In the genomic region with DNA sequence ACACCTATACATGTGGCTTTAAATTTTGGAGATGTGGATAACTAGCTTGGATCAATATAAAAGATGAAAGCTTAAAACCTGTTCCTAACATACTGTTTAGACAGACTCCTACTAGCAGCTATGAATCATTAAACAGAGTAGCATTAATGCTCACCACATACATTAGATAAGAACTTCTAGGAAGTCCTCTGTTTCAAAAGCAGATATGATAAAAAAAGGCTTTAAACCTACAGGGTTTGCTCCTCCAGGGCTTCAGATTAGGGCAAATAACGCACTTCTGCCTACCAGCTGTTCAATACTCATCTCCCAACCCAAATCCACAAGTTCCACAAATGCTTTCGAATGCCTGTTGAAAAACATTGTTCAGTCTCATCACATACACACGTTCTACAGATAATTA, we compare ENCODE assay signal across 8 cellular contexts. TPM values are rescaled to one million over a fixed set of nuclear protein-coding genes. Genes with fewer than 3 reads are reported as not detected.
DNase-seq lines count a peak whose midpoint lies in the region; ATAC-seq and TF ChIP-seq lines count a peak whose summit lies in the region.

No MANE protein-coding gene starts in this region.

- no peak for ATAC-seq in heart right ventricle
- no peak for ATAC-seq in activated CD8-positive, alpha-beta T cell treated with anti-CD3 and anti-CD28 coated beads, Interleukin-2, amount 10 ng/mL, durations not matched to agents 7 days and 5 days
- no peak for ATAC-seq in GM21825 (IDR thresholded peaks at IDR 0.05; ENCODE audit: unreplicated experiment)

- H3K9me3 ChIP-seq in heart right ventricle (no peaks in the 10 kb centered on the region), suprapubic skin (no peaks in the 10 kb centered on the region)

- peak overlapping the region in 7 of 10 donors; percentile 27 to 97 (median 94) for H3K27ac ChIP-seq in heart right ventricle
- peak overlapping the region; percentile 94 for H3K27ac ChIP-seq in suprapubic skin

- H3K27me3 ChIP-seq in heart right ventricle (no peaks in the 10 kb centered on the region), suprapubic skin (no peaks in the 10 kb centered on the region)

- 9 to 11% methylated on average over 3 of the region's 3 CpGs for WGBS in heart right ventricle, 2 donors
- 4% methylated on average over 3 of the region's 3 CpGs for WGBS in suprapubic skin

- TF ChIP-seq EP300 in suprapubic skin (IDR thresholded peaks at IDR 0.05): no peak

- intact Hi-C loops in heart right ventricle (cut with DNase I) (loop anchor here in 6 of 10 donors (2.0 to 10.0 kb wide), 6 partner anchors 34 to 170 kb away; a partner anchor contains a TSS), cardiac septum (cut with DNase I) (loop anchor here (5.0 kb wide), 2 partner anchors 41 to 151 kb away; a partner anchor contains a TSS)

- POLR2A ChIA-PET in activated CD8-positive, alpha-beta T cell treated with anti-CD3 and anti-CD28 coated beads, Interleukin-2, amount 10 ng/mL, durations not matched to agents 7 days and 5 days (lab: Charles Lee): interaction anchor here (1.1 to 4.5 kb wide), 5 partner anchors 11 to 388 kb away, joined by 4 to 20 read pairs (median 5); a partner anchor contains a TSS

- H3K36me3 Mint-ChIP-seq in activated CD8-positive, alpha-beta T cell treated with anti-CD3 and anti-CD28 coated beads, Interleukin-2, amount 10 ng/mL, durations not matched to agents 7 days and 5 days (ENCODE audit: low read depth): no peaks in the 10 kb centered on the region

- peak overlapping the region; percentile 74 for H3K4me3 Mint-ChIP-seq in activated CD8-positive, alpha-beta T cell treated with anti-CD3 and anti-CD28 coated beads, Interleukin-2, amount 10 ng/mL, durations not matched to agents 7 days and 5 days

- TF ChIP-seq POLR2A in suprapubic skin (IDR thresholded peaks at IDR 0.05): no peak

- DNase-seq in heart right ventricle (no peak), cardiac septum (ENCODE audit: low spot score) (no peak), inferior parietal cortex (ENCODE audit: extremely low spot score) (peak; percentile 34), suprapubic skin (ENCODE audit: low spot score in 2 of 2) (no peak), NK-92 (lab: John Stamatoyannopoulos, UW; ENCODE audit: unreplicated experiment) (no peak)
- no peak for DNase-seq in activated CD8-positive, alpha-beta T cell treated with anti-CD3 and anti-CD28 coated beads, Interleukin-2, amount 10 ng/mL, durations not matched to agents 7 days and 5 days
- no peak for DNase-seq in stimulated activated CD4-positive, alpha-beta T cell treated with anti-CD3 and anti-CD28 coated beads, Interleukin-2, amount 100 ng/mL, for 24 hours

- no peaks in the 10 kb centered on the region for H3K9me3 Mint-ChIP-seq in activated CD8-positive, alpha-beta T cell treated with anti-CD3 and anti-CD28 coated beads, Interleukin-2, amount 10 ng/mL, durations not matched to agents 7 days and 5 days (ENCODE audit: insufficient read depth)

- peaks cover 12% of the 10 kb centered on the region for H3K4me1 Mint-ChIP-seq in activated CD8-positive, alpha-beta T cell treated with anti-CD3 and anti-CD28 coated beads, Interleukin-2, amount 10 ng/mL, durations not matched to agents 7 days and 5 days (ENCODE audit: low read depth)

- CTCF ChIA-PET in activated CD8-positive, alpha-beta T cell treated with anti-CD3 and anti-CD28 coated beads, Interleukin-2, amount 10 ng/mL, durations not matched to agents 7 days and 5 days (lab: Charles Lee): interaction anchor here (0.7 to 2.6 kb wide), 13 partner anchors 10 to 378 kb away, joined by 3 to 16 read pairs (median 5); no protein-coding TSS in a partner anchor

- no peak for TF ChIP-seq CTCF in heart right ventricle (IDR thresholded peaks at IDR 0.05)
- TF ChIP-seq CTCF in suprapubic skin (IDR thresholded peaks at IDR 0.05): no peak

- H3K27ac Mint-ChIP-seq in activated CD8-positive, alpha-beta T cell treated with anti-CD3 and anti-CD28 coated beads, Interleukin-2, amount 10 ng/mL, durations not matched to agents 7 days and 5 days: peak overlapping the region; percentile 35

- H3K4me3 ChIP-seq in heart right ventricle (peak overlapping the region; percentile 64 to 97 (median 92)), suprapubic skin (peak overlapping the region; percentile 90)

- H3K4me1 ChIP-seq in heart right ventricle (peaks cover 0 to 62% (median 51%) of the 10 kb centered on the region in 9 donors), suprapubic skin (peaks cover 44% of the 10 kb centered on the region)

- H3K36me3 ChIP-seq in heart right ventricle: no peaks in the 10 kb centered on the region
- no peaks in the 10 kb centered on the region for H3K36me3 ChIP-seq in suprapubic skin

- no peaks in the 10 kb centered on the region for H3K27me3 Mint-ChIP-seq in activated CD8-positive, alpha-beta T cell treated with anti-CD3 and anti-CD28 coated beads, Interleukin-2, amount 10 ng/mL, durations not matched to agents 7 days and 5 days (ENCODE audit: low read depth)

RNA-seq across cellular contexts. Expression of a gene that starts 1.5 kb away (rescaled TPM):
- total RNA-seq in heart right ventricle: 10 to 100 TPM; 30.2 to 43.9 (median 39.4) TPM
- 10 to 100 TPM; 34.0 to 43.2 TPM for polyA plus RNA-seq in heart right ventricle
- total RNA-seq in cardiac septum: 43.0 TPM
- 10 to 100 TPM; 39.2 to 45.2 TPM for total RNA-seq in activated CD8-positive, alpha-beta T cell treated with anti-CD3 and anti-CD28 coated beads, Interleukin-2, amount 10 ng/mL, durations not matched to agents 7 days and 5 days
- total RNA-seq in suprapubic skin: 100 to 1,000 TPM in 1 of 4 donors, 10 to 100 TPM in 3; 44.5 to 187 (median 70.4) TPM

RNA-seq across cellular contexts. Expression of a gene that starts 42.0 kb away (rescaled TPM):
- 10 to 100 TPM in 2 of 10 donors, 1 to 10 TPM in 8; 2.6 to 13.9 (median 5.2) TPM for total RNA-seq in heart right ventricle
- 10 to 100 TPM; 10.3 to 20.8 TPM for polyA plus RNA-seq in heart right ventricle
- 5.7 TPM for total RNA-seq in cardiac septum
- 100 to 1,000 TPM; 124 to 134 TPM for total RNA-seq in activated CD8-positive, alpha-beta T cell treated with anti-CD3 and anti-CD28 coated beads, Interleukin-2, amount 10 ng/mL, durations not matched to agents 7 days and 5 days
- total RNA-seq in suprapubic skin: 10 to 100 TPM; 12.0 to 25.0 (median 16.0) TPM

Comparison
In these comparisons a context has a peak if more than half of its experiments do, and no peak if none do; other contexts are left out.
1. RNA of a gene that starts 42.0 kb away (total RNA-seq): 124 to 134 TPM in activated CD8-positive, alpha-beta T cell treated with anti-CD3 and anti-CD28 coated beads, Interleukin-2, amount 10 ng/mL, durations not matched to agents 7 days and 5 days; 12.0 to 25.0 TPM in suprapubic skin, 5.7 TPM in cardiac septum (single experiment) and 2.6 to 13.9 TPM in heart right ventricle; every median in the first group is over 4 times any median in the second.